Comparison of ENCODE assay signal across 23 cellular contexts in the genomic region with DNA sequence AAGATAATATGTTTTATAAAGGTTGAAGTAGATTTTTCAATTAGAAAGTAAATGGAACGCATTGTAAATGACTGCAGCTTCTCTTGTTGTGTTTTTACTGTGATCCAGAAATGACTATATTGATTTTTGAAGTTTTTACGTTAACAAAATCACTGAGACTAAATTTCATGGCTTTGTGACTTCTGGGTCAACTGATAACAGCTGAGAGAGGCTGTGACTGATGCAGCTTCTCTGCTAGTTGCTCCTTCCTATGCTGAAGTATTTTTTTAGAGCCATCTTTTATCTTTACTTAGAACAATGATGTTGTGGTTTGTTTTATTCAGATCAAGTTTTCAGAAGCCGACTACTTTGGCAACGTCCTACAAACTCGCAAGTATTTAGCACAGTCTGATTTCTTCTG.
DNase-seq lines count a peak whose midpoint lies in the region; ATAC-seq, FAIRE-seq and TF ChIP-seq lines count a peak whose summit lies in the region.
"Had no signal": no experiment of that assay in that cellular context is flagged by ENCODE, and none has a peak within 500 bp of the region (broad histone marks: within the 10 kb centered on the region; RNA-seq: fewer than 3 reads in every experiment).

No MANE protein-coding gene starts in this region.

- DNase-seq in A549 (ENCODE audit: low read depth in 1 of 2, low spot score in 1 of 2) (no peak), GM12878 (ENCODE audit: low read depth, low spot score) (no peak), neuronal stem cell (ENCODE audit: low spot score) (no peak), NCI-H2029 treated with DMSO at 0.1 percent for 48 hours (lab: John Stamatoyannopoulos, UW) (no peak), ecto neural progenitor cell (ENCODE audit: low spot score) (no peak)
- DNase-seq: 8988T; ACHN; BE2C; Calu3; CD4-positive, alpha-beta memory T cell; DMS 273 treated with DMSO at 0.1 percent for 48 hours; DMS53; DND-41; EL; GOT3 had no signal

- TF ChIP-seq CTCF in A549 (IDR thresholded peaks at IDR 0.05) (no peak), GM12878 (IDR thresholded peaks at IDR 0.05 in 2 of 3, conservative IDR thresholded peaks at IDR 0.05 in 1 of 3; ENCODE audit: control insufficient read depth in 2 of 3, extremely low read depth in 1 of 3, insufficient read depth in 1 of 3, low read depth in 3 of 3, low read length in 3 of 3) (no peak), nephron (IDR thresholded peaks at IDR 0.05; ENCODE audit: unreplicated experiment in 3 of 3) (no peak)

- H3K4me3 Mint-ChIP-seq in nephron: no peak overlapping the region
- H3K4me3 Mint-ChIP-seq: CD14-positive monocyte; CD4-positive, alpha-beta memory T cell had no signal

- H3K27ac Mint-ChIP-seq in nephron: peak overlapping the region; percentile 73 to 81 (median 79)
- H3K27ac Mint-ChIP-seq: CD14-positive monocyte; CD4-positive, alpha-beta memory T cell had no signal

- 84% methylated on average over 5 of the region's 5 CpGs for WGBS in A549 (ENCODE audit: missing lambda C conversion rate)
- WGBS in GM12878 (ENCODE audit: insufficient coverage, insufficient replicate concordance, low lambda C conversion rate, missing lambda C conversion rate): 2% methylated on average over 5 of the region's 5 CpGs
- no CpG with 5 or more reads among the region's 5 CpGs for WGBS in neuronal stem cell (ENCODE audit: extremely low coverage in 2 of 2, insufficient read length in 2 of 2, insufficient replicate concordance in 1 of 2), 2 donors

- ATAC-seq in A549: no peak
- ATAC-seq in GM12878: peak; percentile 52
- ATAC-seq in HG02763 (IDR thresholded peaks at IDR 0.05; ENCODE audit: unreplicated experiment): no peak

- H3K23ac ChIP-seq in neuronal stem cell (ENCODE audit: low read depth, low read length, poor library complexity): no peak overlapping the region

- H3K9me3 ChIP-seq in A549 (no peaks in the 10 kb centered on the region), GM12878 (replicated peaks; ENCODE audit: control insufficient read depth, insufficient read depth, low read length) (no peaks in the 10 kb centered on the region), neuronal stem cell (replicated peaks in 1 of 2; ENCODE audit: control insufficient read depth in 2 of 2, insufficient read depth in 1 of 2, low read depth in 1 of 2, low read length in 2 of 2) (no peaks in the 10 kb centered on the region)
- H3K9me3 ChIP-seq in BLaER1 treated with 17β-estradiol and CSF1 and Interleukin-3, amounts not matched to agents 10 nM and 100 nM (replicated peaks in 1 of 11): peaks cover 6 to 38% (median 30%) of the 10 kb centered on the region in 11 experiments; a peak in 21 of 22 replicates
- H3K9me3 ChIP-seq: BE2C, HAP-1 had no signal

- no peak overlapping the region for H4K91ac ChIP-seq in neuronal stem cell (ENCODE audit: low read depth, low read length, poor library complexity)

- no TSS peak for BruUV-seq in GM12878 (replicated peaks; lab: Mats Ljungman, UMichigan)

- RAD21 ChIA-PET in GM12878 (lab: Charles Lee; ENCODE audit: unreplicated experiment): interaction anchor here (1.1 to 2.2 kb wide), 3 partner anchors 16 to 192 kb away, joined by 4 to 13 read pairs (median 6); no protein-coding TSS in a partner anchor

- TF ChIP-seq EP300 in A549 (IDR thresholded peaks at IDR 0.05) (no peak), GM12878 (IDR thresholded peaks at IDR 0.05; ENCODE audit: borderline replicate concordance in 1 of 2, control insufficient read depth in 1 of 2, low read depth in 2 of 2, low read length in 2 of 2) (no peak)

- no peaks in the 10 kb centered on the region for H3K27me3 ChIP-seq in BLaER1 treated with 17β-estradiol and CSF1 and Interleukin-3, amounts not matched to agents 10 nM and 100 nM
- H3K27me3 ChIP-seq in GM12878 (replicated peaks in 1 of 2; ENCODE audit: control insufficient read depth in 2 of 2, insufficient read depth in 2 of 2, low read length in 1 of 2) (no peaks in the 10 kb centered on the region), neuronal stem cell (ENCODE audit: control insufficient read depth in 3 of 3, insufficient read depth in 3 of 3, low read depth in 1 of 3, low read length in 3 of 3) (no peaks in the 10 kb centered on the region)
- H3K27me3 ChIP-seq: BE2C had no signal

- FAIRE-seq in A549 (lab: Jason Lieb, UNC): peak; percentile 61
- no peak for FAIRE-seq in GM12878 (lab: Jason Lieb, UNC)
- FAIRE-seq: GM12891 had no signal

- H3K4ac ChIP-seq in neuronal stem cell (ENCODE audit: low read length): no peak overlapping the region

- SMC1A ChIA-PET in GM12878 (lab: Charles Lee; ENCODE audit: uncharacterized antibody, unreplicated experiment): interaction anchor here (1.0 to 1.5 kb wide), 8 partner anchors 8 to 97 kb away, joined by 3 to 9 read pairs (median 5); no protein-coding TSS in a partner anchor

- H2AK5ac ChIP-seq in neuronal stem cell (ENCODE audit: low read depth, low read length): no peak overlapping the region

- 0 out of 22 replicates have a peak, but pooled peaks cover 0 to 4% (median 0%) of the 10 kb centered on the region in 11 experiments for H3K36me3 ChIP-seq in BLaER1 treated with 17β-estradiol and CSF1 and Interleukin-3, amounts not matched to agents 10 nM and 100 nM
- H3K36me3 ChIP-seq in GM12878 (ENCODE audit: control insufficient read depth in 2 of 2, insufficient read depth in 2 of 2, low read length in 1 of 2) (no peaks in the 10 kb centered on the region), neuronal stem cell (replicated peaks in 1 of 2; ENCODE audit: control insufficient read depth in 2 of 2, insufficient read depth in 2 of 2, low read length in 2 of 2) (no peaks in the 10 kb centered on the region)
- H3K36me3 ChIP-seq: BE2C, HAP-1 had no signal

- no peak overlapping the region for H2BK5ac ChIP-seq in neuronal stem cell (ENCODE audit: low read length)

- no peaks in the 10 kb centered on the region for H4K20me1 ChIP-seq in BLaER1 treated with 17β-estradiol and CSF1 and Interleukin-3, amounts not matched to agents 10 nM and 100 nM
- no peaks in the 10 kb centered on the region for H4K20me1 ChIP-seq in GM12878 (ENCODE audit: control insufficient read depth, insufficient read depth)

- H3K79me2 ChIP-seq in GM12878 (ENCODE audit: control insufficient read depth, insufficient read depth, low read length): no peaks in the 10 kb centered on the region

- no peaks in the 10 kb centered on the region for H3K27me3 Mint-ChIP-seq in nephron (ENCODE audit: low read depth)
- H3K27me3 Mint-ChIP-seq: CD4-positive, alpha-beta memory T cell had no signal

- H2BK12ac ChIP-seq in neuronal stem cell (ENCODE audit: low read length): no peak overlapping the region

- no peak overlapping the region for H2BK120ac ChIP-seq in neuronal stem cell (ENCODE audit: low read depth, low read length)

- H3K27ac ChIP-seq in A549 (no peak overlapping the region), GM12878 (ENCODE audit: control insufficient read depth, insufficient read depth) (no peak overlapping the region), neuronal stem cell (replicated peaks; ENCODE audit: low read length) (no peak overlapping the region)
- peak overlapping the region in 5 of 11 experiments; percentile 1 to 60 (median 16); a peak in 6 of 22 replicates for H3K27ac ChIP-seq in BLaER1 treated with 17β-estradiol and CSF1 and Interleukin-3, amounts not matched to agents 10 nM and 100 nM
- H3K27ac ChIP-seq: HL-60, KMS-11 had no signal

- H2BK15ac ChIP-seq in neuronal stem cell (ENCODE audit: low read length): no peak overlapping the region

- no peak overlapping the region for H3K4me3 ChIP-seq in A549
- peak overlapping the region in 2 of 10 experiments; percentile 24 to 43; a peak in 2 of 20 replicates for H3K4me3 ChIP-seq in BLaER1 treated with 17β-estradiol and CSF1 and Interleukin-3, amounts not matched to agents 10 nM and 100 nM
- H3K4me3 ChIP-seq in GM12878: no peak overlapping the region
- no peak overlapping the region for H3K4me3 ChIP-seq in neuronal stem cell (ENCODE audit: low read length in 2 of 2)
- H3K4me3 ChIP-seq: HAP-1 had no signal

- H3K4me1 Mint-ChIP-seq in nephron: peaks cover 11% of the 10 kb centered on the region
- H3K4me1 Mint-ChIP-seq: CD14-positive monocyte had no signal

- in situ Hi-C loops in GM12878 (cut with MboI): no loop called here

- POLR2A ChIA-PET in A549 (lab: Yijun Ruan, JAX): no interaction called here
- POLR2A ChIA-PET in GM12878 (lab: Charles Lee): interaction anchor here (0.9 to 1.1 kb wide), 2 partner anchors 9 to 11 kb away, joined by 3 to 4 read pairs; no protein-coding TSS in a partner anchor

- H3K4me2 ChIP-seq in A549: no peak overlapping the region
- H3K4me2 ChIP-seq in BLaER1 treated with 17β-estradiol and CSF1 and Interleukin-3, amounts not matched to agents 10 nM and 100 nM: peak overlapping the region in 8 of 11 experiments; percentile 10 to 78 (median 44); a peak in 12 of 22 replicates
- H3K4me2 ChIP-seq in GM12878 (ENCODE audit: control insufficient read depth, insufficient read depth): no peak overlapping the region
- H3K4me2 ChIP-seq in neuronal stem cell (ENCODE audit: insufficient read depth, low read length, poor library complexity, severe bottlenecking): no peak overlapping the region
- H3K4me2 ChIP-seq: KMS-11 had no signal

- no peak for TF ChIP-seq POLR2A in A549 (IDR thresholded peaks at IDR 0.05; ENCODE audit: low read length)
- TF ChIP-seq POLR2A in GM12878 (IDR thresholded peaks at IDR 0.05; ENCODE audit: low read depth, low read length): no peak

- H3K9ac ChIP-seq in BLaER1 treated with 17β-estradiol and CSF1 and Interleukin-3, amounts not matched to agents 10 nM and 100 nM: peak overlapping the region in 5 of 11 experiments; percentile 1 to 64 (median 39); a peak in 10 of 22 replicates
- H3K9ac ChIP-seq in GM12878 (ENCODE audit: control insufficient read depth, insufficient read depth, low read length) (no peak overlapping the region), neuronal stem cell (ENCODE audit: low read depth, low read length, poor library complexity) (no peak overlapping the region)
- H3K9ac ChIP-seq: KMS-11 had no signal

- H3K9me3 Mint-ChIP-seq in nephron: peaks cover 27% of the 10 kb centered on the region

- no peak overlapping the region for H2AFZ ChIP-seq in GM12878 (ENCODE audit: control insufficient read depth, low read depth, low read length)
- H2AFZ ChIP-seq in neuronal stem cell (ENCODE audit: low read length): no peak overlapping the region

- intact Hi-C loops in GM12878 (cut with micrococcal nuclease; ENCODE audit: unreplicated experiment): no loop called here

- H3K14ac ChIP-seq in neuronal stem cell (ENCODE audit: low read length): no peak overlapping the region

- H3K4me1 ChIP-seq in A549 (no peaks in the 10 kb centered on the region), GM12878 (ENCODE audit: control insufficient read depth, insufficient read depth, low read length) (no peaks in the 10 kb centered on the region), neuronal stem cell (ENCODE audit: control insufficient read depth in 2 of 2, insufficient read depth in 1 of 2, low read depth in 1 of 2, low read length in 2 of 2) (no peaks in the 10 kb centered on the region)
- peaks cover 0 to 20% (median 5%) of the 10 kb centered on the region in 10 experiments; a peak in 7 of 20 replicates for H3K4me1 ChIP-seq in BLaER1 treated with 17β-estradiol and CSF1 and Interleukin-3, amounts not matched to agents 10 nM and 100 nM
- H3K4me1 ChIP-seq: BE2C, HAP-1 had no signal

- peaks cover 4% of the 10 kb centered on the region for H3K36me3 Mint-ChIP-seq in nephron (ENCODE audit: low read depth)
- H3K36me3 Mint-ChIP-seq: CD14-positive monocyte; CD4-positive, alpha-beta memory T cell had no signal

- no peak overlapping the region for H3K18ac ChIP-seq in neuronal stem cell (ENCODE audit: low read length)

- no peak overlapping the region for H4K8ac ChIP-seq in neuronal stem cell (ENCODE audit: low read depth, low read length)

- CTCF ChIA-PET in A549 (lab: Yijun Ruan, JAX): interaction anchor here (1.4 kb wide), 1 partner anchor 192 kb away, joined by 5 read pairs; no protein-coding TSS in a partner anchor
- CTCF ChIA-PET in GM12878 (lab: Yijun Ruan, JAX): interaction anchor here (0.9 to 2.6 kb wide), 8 partner anchors 14 to 198 kb away, joined by 3 to 10 read pairs (median 4); no protein-coding TSS in a partner anchor

- no peaks in the 10 kb centered on the region for H3K79me1 ChIP-seq in neuronal stem cell (ENCODE audit: low read depth, low read length)

- TF ChIP-seq RAD21 in A549 (conservative IDR thresholded peaks at IDR 0.05 in 1 of 2, IDR thresholded peaks at IDR 0.05 in 1 of 2) (no peak), GM12878 (IDR thresholded peaks at IDR 0.05; ENCODE audit: insufficient read depth, low read depth, low read length) (no peak)

Comparison
In these comparisons a context has a peak if more than half of its experiments do, and no peak if none do; other contexts are left out.
1. H3K4me2 ChIP-seq: peak in BLaER1 treated with 17β-estradiol and CSF1 and Interleukin-3, amounts not matched to agents 10 nM and 100 nM (8 of 11); none in A549 (single experiment), GM12878 (single experiment) and neuronal stem cell (single experiment).